Comparison of ENCODE assay signal across 1 cellular context in genomic region chr18:13137041-13137938, GRCh38.
A peak's percentile ranks its signal among the peaks of the same experiment; 100 is the strongest.
TF ChIP-seq lines count a peak whose summit lies in the region.

No MANE protein-coding gene starts in this region.

TF ChIP-seq in HepG2, 621 proteins besides CTCF, POLR2A, EP300 and RAD21 (continued from another document and continues in another):
- TF ChIP-seq ARID3A (IDR thresholded peaks at IDR 0.05; ENCODE audit: low read depth, low read length) (no peak), ZNF891 (CRISPR knock-in tag; IDR thresholded peaks at IDR 0.05) (no peak), IRF9 (CRISPR knock-in tag; IDR thresholded peaks at IDR 0.05; ENCODE audit: borderline replicate concordance) (no peak; the same call in 1 of the 2 replicates), ZNF12 (CRISPR knock-in tag; IDR thresholded peaks at IDR 0.05) (no peak), TRIM24 (CRISPR knock-in tag; IDR thresholded peaks at IDR 0.05) (no peak), ZNF34 (CRISPR knock-in tag; IDR thresholded peaks at IDR 0.05; ENCODE audit: borderline replicate concordance) (no peak), TRIM22 (IDR thresholded peaks at IDR 0.05) (no peak), ZNF354B (CRISPR knock-in tag; IDR thresholded peaks at IDR 0.05) (0 out of 2 replicates have a peak, but pooled peaks have one; percentile 72), ZNF281 (CRISPR knock-in tag; IDR thresholded peaks at IDR 0.05; ENCODE audit: borderline replicate concordance) (no peak), LRRFIP1 (CRISPR knock-in tag; conservative IDR thresholded peaks at IDR 0.05) (no peak), ZFP36L1 (CRISPR knock-in tag; IDR thresholded peaks at IDR 0.05) (peak; percentile 14; the same call in 1 of the 2 replicates), NFE2 (CRISPR knock-in tag; IDR thresholded peaks at IDR 0.05) (no peak), ETS1 (CRISPR knock-in tag; IDR thresholded peaks at IDR 0.05) (no peak), ZNF510 (CRISPR knock-in tag; IDR thresholded peaks at IDR 0.05; ENCODE audit: low read depth) (no peak), ZNF263 (CRISPR knock-in tag; IDR thresholded peaks at IDR 0.05) (0 out of 2 replicates have a peak, but pooled peaks have one; percentile 20), THAP8 (CRISPR knock-in tag; IDR thresholded peaks at IDR 0.05; ENCODE audit: borderline replicate concordance) (no peak), CBX5 (CRISPR knock-in tag; IDR thresholded peaks at IDR 0.05; ENCODE audit: borderline replicate concordance) (no peak), PBX2 (CRISPR knock-in tag; IDR thresholded peaks at IDR 0.05) (no peak), BRCA1 (CRISPR knock-in tag; IDR thresholded peaks at IDR 0.05) (no peak), TCF7 (IDR thresholded peaks at IDR 0.05; ENCODE audit: low read depth) (no peak), ZNF709 (CRISPR knock-in tag; IDR thresholded peaks at IDR 0.05) (no peak), ZNF383 (CRISPR knock-in tag; IDR thresholded peaks at IDR 0.05; ENCODE audit: borderline replicate concordance) (0 out of 2 replicates have a peak, but pooled peaks have one; percentile 38), SIN3B (IDR thresholded peaks at IDR 0.05; ENCODE audit: low read length) (no peak), RBAK (CRISPR knock-in tag; IDR thresholded peaks at IDR 0.05) (no peak), PAWR (CRISPR knock-in tag; IDR thresholded peaks at IDR 0.05; ENCODE audit: borderline replicate concordance) (no peak), LCORL (IDR thresholded peaks at IDR 0.05) (no peak), LCORL (CRISPR knock-in tag; IDR thresholded peaks at IDR 0.05) (peak; percentile 13; the same call in 1 of the 2 replicates), ZNF431 (CRISPR knock-in tag; IDR thresholded peaks at IDR 0.05; ENCODE audit: borderline replicate concordance, low read depth) (no peak), TERF1 (CRISPR knock-in tag; IDR thresholded peaks at IDR 0.05) (no peak), TEAD3 (CRISPR knock-in tag; optimal IDR thresholded peaks at IDR 0.05; ENCODE audit: borderline replicate concordance) (no peak), ZNF329 (CRISPR knock-in tag; IDR thresholded peaks at IDR 0.05; ENCODE audit: low read depth) (peak; percentile 25; the same call in 1 of the 2 replicates), ZNF484 (CRISPR knock-in tag; IDR thresholded peaks at IDR 0.05; ENCODE audit: borderline replicate concordance, low read depth) (no peak), ZNF605 (CRISPR knock-in tag; IDR thresholded peaks at IDR 0.05) (0 out of 2 replicates have a peak, but pooled peaks have one; percentile 36), MAF1 (CRISPR knock-in tag; IDR thresholded peaks at IDR 0.05; ENCODE audit: borderline replicate concordance) (no peak; the same call in 1 of the 2 replicates), SNAPC5 (CRISPR knock-in tag; IDR thresholded peaks at IDR 0.05; ENCODE audit: borderline replicate concordance) (no peak), STAT5B (CRISPR knock-in tag; IDR thresholded peaks at IDR 0.05) (no peak), ZNF660 (CRISPR knock-in tag; IDR thresholded peaks at IDR 0.05; ENCODE audit: borderline replicate concordance, low read depth) (no peak), ATM (IDR thresholded peaks at IDR 0.05; ENCODE audit: borderline replicate concordance) (no peak), NFIB (CRISPR knock-in tag; IDR thresholded peaks at IDR 0.05; ENCODE audit: borderline replicate concordance) (no peak), PCBP1 (IDR thresholded peaks at IDR 0.05; ENCODE audit: borderline replicate concordance, low read depth, low read length) (no peak), AHR (CRISPR knock-in tag; IDR thresholded peaks at IDR 0.05) (0 out of 2 replicates have a peak, but pooled peaks have one; percentile 14), ZNF276 (CRISPR knock-in tag; IDR thresholded peaks at IDR 0.05; ENCODE audit: low read depth) (no peak), ZFP62 (CRISPR knock-in tag; IDR thresholded peaks at IDR 0.05) (no peak)
